Comparison of ENCODE assay signal across 1 cellular context in the genomic region with DNA sequence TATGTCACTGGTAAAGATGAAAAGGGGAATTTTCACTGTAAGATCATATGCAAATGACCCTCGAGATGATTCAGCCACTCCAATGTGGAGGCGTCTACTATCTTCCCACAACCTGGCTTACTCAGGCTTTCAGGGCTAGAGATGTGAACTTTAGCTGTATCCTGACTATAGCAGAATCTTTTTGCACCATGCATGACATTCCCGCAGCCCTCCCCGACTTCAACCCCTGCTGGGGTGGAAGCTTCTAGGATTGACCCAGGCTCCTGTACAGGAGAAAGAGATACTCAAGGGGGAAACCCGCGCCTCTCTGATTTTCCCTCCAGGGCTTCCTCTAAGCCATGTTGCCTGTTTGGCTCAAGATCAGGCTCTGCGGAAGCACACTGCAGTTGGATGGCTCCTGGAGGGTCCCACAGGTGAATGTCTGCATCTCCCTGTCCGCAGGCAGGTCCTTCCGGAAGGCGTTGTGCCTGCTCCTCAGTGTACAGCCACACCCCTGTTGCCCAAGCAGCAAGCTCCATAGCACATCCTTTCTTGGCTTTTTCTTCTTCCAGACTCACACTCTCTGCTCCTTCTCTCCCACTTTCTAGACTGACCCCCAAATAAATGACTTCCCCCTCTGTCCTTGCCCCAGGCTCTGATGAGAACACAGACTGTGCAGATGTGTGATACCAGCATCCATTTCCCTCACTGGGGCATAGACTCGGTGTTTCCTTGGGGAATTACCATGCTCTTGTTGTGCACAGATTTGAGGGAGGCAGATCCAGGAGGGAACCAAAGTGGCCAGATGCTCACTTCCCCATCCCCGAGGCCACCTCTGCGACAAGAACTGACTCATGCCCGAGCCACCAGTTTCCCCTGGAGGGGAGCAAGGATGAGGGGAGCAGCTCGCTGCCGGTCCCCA.
TF ChIP-seq lines count a peak whose summit lies in the region.

No MANE protein-coding gene starts in this region.

TF ChIP-seq in HepG2, 621 proteins besides CTCF, POLR2A, EP300 and RAD21:
- TF ChIP-seq ISX (CRISPR knock-in tag; conservative IDR thresholded peaks at IDR 0.05) (no peak), ZNF292 (CRISPR knock-in tag; IDR thresholded peaks at IDR 0.05; ENCODE audit: borderline replicate concordance, low read depth) (no peak), IKZF1 (IDR thresholded peaks at IDR 0.05) (no peak), ZNF878 (CRISPR knock-in tag; IDR thresholded peaks at IDR 0.05) (no peak), FOXP1 (IDR thresholded peaks at IDR 0.05) (no peak), FOXP1 (CRISPR knock-in tag; IDR thresholded peaks at IDR 0.05) (no peak), FOXJ3 (CRISPR knock-in tag; IDR thresholded peaks at IDR 0.05; ENCODE audit: borderline replicate concordance) (no peak)
- TF ChIP-seq, protein P1, sequence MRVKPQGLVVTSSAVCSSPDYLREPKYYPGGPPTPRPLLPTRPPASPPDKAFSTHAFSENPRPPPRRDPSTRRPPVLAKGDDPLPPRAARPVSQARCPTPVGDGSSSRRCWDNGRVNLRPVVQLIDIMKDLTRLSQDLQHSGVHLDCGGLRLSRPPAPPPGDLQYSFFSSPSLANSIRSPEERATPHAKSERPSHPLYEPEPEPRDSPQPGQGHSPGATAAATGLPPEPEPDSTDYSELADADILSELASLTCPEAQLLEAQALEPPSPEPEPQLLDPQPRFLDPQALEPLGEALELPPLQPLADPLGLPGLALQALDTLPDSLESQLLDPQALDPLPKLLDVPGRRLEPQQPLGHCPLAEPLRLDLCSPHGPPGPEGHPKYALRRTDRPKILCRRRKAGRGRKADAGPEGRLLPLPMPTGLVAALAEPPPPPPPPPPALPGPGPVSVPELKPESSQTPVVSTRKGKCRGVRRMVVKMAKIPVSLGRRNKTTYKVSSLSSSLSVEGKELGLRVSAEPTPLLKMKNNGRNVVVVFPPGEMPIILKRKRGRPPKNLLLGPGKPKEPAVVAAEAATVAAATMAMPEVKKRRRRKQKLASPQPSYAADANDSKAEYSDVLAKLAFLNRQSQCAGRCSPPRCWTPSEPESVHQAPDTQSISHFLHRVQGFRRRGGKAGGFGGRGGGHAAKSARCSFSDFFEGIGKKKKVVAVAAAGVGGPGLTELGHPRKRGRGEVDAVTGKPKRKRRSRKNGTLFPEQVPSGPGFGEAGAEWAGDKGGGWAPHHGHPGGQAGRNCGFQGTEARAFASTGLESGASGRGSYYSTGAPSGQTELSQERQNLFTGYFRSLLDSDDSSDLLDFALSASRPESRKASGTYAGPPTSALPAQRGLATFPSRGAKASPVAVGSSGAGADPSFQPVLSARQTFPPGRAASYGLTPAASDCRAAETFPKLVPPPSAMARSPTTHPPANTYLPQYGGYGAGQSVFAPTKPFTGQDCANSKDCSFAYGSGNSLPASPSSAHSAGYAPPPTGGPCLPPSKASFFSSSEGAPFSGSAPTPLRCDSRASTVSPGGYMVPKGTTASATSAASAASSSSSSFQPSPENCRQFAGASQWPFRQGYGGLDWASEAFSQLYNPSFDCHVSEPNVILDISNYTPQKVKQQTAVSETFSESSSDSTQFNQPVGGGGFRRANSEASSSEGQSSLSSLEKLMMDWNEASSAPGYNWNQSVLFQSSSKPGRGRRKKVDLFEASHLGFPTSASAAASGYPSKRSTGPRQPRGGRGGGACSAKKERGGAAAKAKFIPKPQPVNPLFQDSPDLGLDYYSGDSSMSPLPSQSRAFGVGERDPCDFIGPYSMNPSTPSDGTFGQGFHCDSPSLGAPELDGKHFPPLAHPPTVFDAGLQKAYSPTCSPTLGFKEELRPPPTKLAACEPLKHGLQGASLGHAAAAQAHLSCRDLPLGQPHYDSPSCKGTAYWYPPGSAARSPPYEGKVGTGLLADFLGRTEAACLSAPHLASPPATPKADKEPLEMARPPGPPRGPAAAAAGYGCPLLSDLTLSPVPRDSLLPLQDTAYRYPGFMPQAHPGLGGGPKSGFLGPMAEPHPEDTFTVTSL (CRISPR knock-in tag; IDR thresholded peaks at IDR 0.05; ENCODE audit: borderline replicate concordance): no peak
